In genomic region chr22:39249081-39249704, GRCh38 we compare ENCODE assay signal across 24 cellular contexts.
"Had no signal": no experiment of that assay in that cellular context is flagged by ENCODE, and none has a peak within 500 bp of the region (broad histone marks: within the 10 kb centered on the region; RNA-seq: fewer than 3 reads in every experiment).

No MANE protein-coding gene starts in this region.

- H3K36me3 ChIP-seq: breast epithelium, gastroesophageal sphincter, sigmoid colon, stomach, suprapubic skin, tibial nerve, vagina had no signal

- ATAC-seq: activated T-cell treated with anti-CD3 and anti-CD28 coated beads, Interleukin-2, amount 50 U/mL, for 4 hours; gastroesophageal sphincter; mucosa of descending colon; stimulated activated memory B cell treated with anti-CD40 and anti-IgM and Interleukin-4, amounts not matched to agents 10 μg/mL and 1 μg/mL and 100 μg/mL, for 72 hours had no signal

- H3K4me3 Mint-ChIP-seq: activated naive CD8-positive, alpha-beta T cell; activated T-cell treated with anti-CD3 and anti-CD28 coated beads, Interleukin-2, amount 50 U/mL, for 4 hours; endodermal cell; memory B cell; stimulated activated memory B cell treated with anti-CD40 and anti-IgM and Interleukin-4, amounts not matched to agents 10 μg/mL and 1 μg/mL and 100 μg/mL, for 72 hours; T-helper 2 cell treated with Interferon-gamma antibody and Interleukin-4, amounts not matched to agents 5 μg/mL and 100 μg/mL, for 36 hours; WTC11 had no signal

- H3K9me3 Mint-ChIP-seq: activated T-cell treated with anti-CD3 and anti-CD28 coated beads, Interleukin-2, amount 50 U/mL, for 4 hours; activated T-helper 2 cell treated with anti-CD3 and anti-CD28 coated beads, Interferon-gamma antibody, Interleukin-2, Interleukin-4, amounts not matched to agents 10 μg/mL and 5 μg/mL and 100 μg/mL, durations not matched to agents 14 hours and 24 hours and 36 hours; endodermal cell; memory B cell; stimulated activated memory B cell treated with anti-CD40 and anti-IgM and Interleukin-4, amounts not matched to agents 10 μg/mL and 1 μg/mL and 100 μg/mL, for 72 hours; T-helper 2 cell treated with Interferon-gamma antibody and Interleukin-4, amounts not matched to agents 5 μg/mL and 100 μg/mL, for 36 hours; WTC11 had no signal

- H3K27ac ChIP-seq: coronary artery, gastroesophageal sphincter, sigmoid colon, stomach, suprapubic skin, tibial nerve, vagina had no signal

- H3K4me3 ChIP-seq: breast epithelium, coronary artery, gastroesophageal sphincter, mucosa of descending colon, sigmoid colon, smooth muscle cell, stomach, suprapubic skin, tibial nerve, vagina had no signal

- H3K9me3 ChIP-seq: breast epithelium, gastroesophageal sphincter, mucosa of descending colon, sigmoid colon, stomach, suprapubic skin, tibial nerve, vagina had no signal

- DNase-seq: activated CD4-positive, alpha-beta T cell treated with anti-CD3 and anti-CD28 coated beads, Interleukin-2, amount 50 U/mL, for 48 hours; activated CD8-positive, alpha-beta memory T cell treated with anti-CD3 and anti-CD28 coated beads, Interleukin-2, amount 50 U/mL, for 48 hours; activated naive CD4-positive, alpha-beta T cell; activated T-cell treated with anti-CD3 and anti-CD28 coated beads, Interleukin-2, amount 50 U/mL, for 4 hours; cerebellar nuclear complex; endodermal cell; mucosa of descending colon; posterior cingulate gyrus; sigmoid colon; stimulated activated CD4-positive, alpha-beta T cell treated with anti-CD3 and anti-CD28 coated beads, Interleukin-15, amount 100 ng/mL, for 24 hours; stomach had no signal

- H3K27ac Mint-ChIP-seq: activated naive CD8-positive, alpha-beta T cell; activated T-helper 2 cell treated with anti-CD3 and anti-CD28 coated beads, Interferon-gamma antibody, Interleukin-2, Interleukin-4, amounts not matched to agents 10 μg/mL and 5 μg/mL and 100 μg/mL, durations not matched to agents 14 hours and 24 hours and 36 hours; endodermal cell; memory B cell; stimulated activated memory B cell treated with anti-CD40 and anti-IgM and Interleukin-4, amounts not matched to agents 10 μg/mL and 1 μg/mL and 100 μg/mL, for 72 hours; T-helper 2 cell treated with Interferon-gamma antibody and Interleukin-4, amounts not matched to agents 5 μg/mL and 100 μg/mL, for 36 hours; WTC11 had no signal

- H3K36me3 Mint-ChIP-seq: memory B cell; stimulated activated memory B cell treated with anti-CD40 and anti-IgM and Interleukin-4, amounts not matched to agents 10 μg/mL and 1 μg/mL and 100 μg/mL, for 72 hours; WTC11 had no signal

- H3K27me3 ChIP-seq: breast epithelium, suprapubic skin, tibial nerve, vagina had no signal

- H3K4me2 ChIP-seq: smooth muscle cell had no signal
